ENCODE assay signal across 22 cellular contexts in the genomic region with DNA sequence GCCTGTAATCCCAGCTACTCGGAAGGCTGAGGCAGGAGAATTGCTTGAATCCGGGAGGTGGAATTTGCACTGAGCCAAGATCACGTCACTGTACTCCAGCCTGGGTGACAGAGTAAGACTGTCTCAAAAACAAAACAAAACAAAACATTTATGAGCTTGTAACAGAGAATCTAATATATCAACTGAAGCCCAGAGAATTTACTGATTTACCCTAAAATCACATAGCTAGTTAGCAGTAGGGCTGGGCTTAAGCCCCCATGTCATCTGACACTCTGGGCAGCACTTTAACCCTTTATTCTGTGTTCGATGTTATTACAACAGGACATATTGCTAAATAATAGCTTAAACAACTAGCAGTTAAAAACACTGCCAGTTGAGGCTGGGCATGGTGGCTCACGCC.
DNase-seq lines count a peak whose midpoint lies in the region; ATAC-seq and TF ChIP-seq lines count a peak whose summit lies in the region.
"Had no signal": no experiment of that assay in that cellular context is flagged by ENCODE, and none has a peak within 500 bp of the region (broad histone marks: within the 10 kb centered on the region; RNA-seq: fewer than 3 reads in every experiment).

No MANE protein-coding gene starts in this region.

- no peaks in the 10 kb centered on the region for H3K27me3 ChIP-seq in lower lobe of right lung (ENCODE audit: low read depth)
- H3K27me3 ChIP-seq: adrenal gland, neural progenitor cell, Peyer's patch had no signal

- H3K9me3 ChIP-seq in lower lobe of right lung: no peaks in the 10 kb centered on the region
- H3K9me3 ChIP-seq: adrenal gland, Peyer's patch had no signal

- H3K27ac Mint-ChIP-seq in activated naive CD4-positive, alpha-beta T cell treated with anti-CD3 and anti-CD28 coated beads, Interleukin-2, amount 10 ng/mL, durations not matched to agents 7 days and 5 days: peak overlapping the region; percentile 26
- peak overlapping the region; percentile 79 for H3K27ac Mint-ChIP-seq in stimulated activated memory B cell treated with anti-CD40 and anti-IgM and Interleukin-4, amounts not matched to agents 10 μg/mL and 1 μg/mL and 100 μg/mL, for 72 hours
- H3K27ac Mint-ChIP-seq: neural progenitor cell had no signal

- CTCF ChIA-PET in activated naive CD4-positive, alpha-beta T cell treated with anti-CD3 and anti-CD28 coated beads, Interleukin-2, amount 10 ng/mL, durations not matched to agents 7 days and 5 days (lab: Charles Lee): interaction anchor here (1.6 kb wide), 1 partner anchor 74 kb away, joined by 4 read pairs; no protein-coding TSS in a partner anchor

- H3K9me3 Mint-ChIP-seq in activated naive CD4-positive, alpha-beta T cell treated with anti-CD3 and anti-CD28 coated beads, Interleukin-2, amount 10 ng/mL, durations not matched to agents 7 days and 5 days: no peaks in the 10 kb centered on the region
- no peaks in the 10 kb centered on the region for H3K9me3 Mint-ChIP-seq in stimulated activated memory B cell treated with anti-CD40 and anti-IgM and Interleukin-4, amounts not matched to agents 10 μg/mL and 1 μg/mL and 100 μg/mL, for 72 hours
- H3K9me3 Mint-ChIP-seq: activated T-helper 17 cell treated with anti-CD3 and anti-CD28 coated beads, Interleukin-2, amount 50 U/mL, for 72 hours; neural progenitor cell had no signal

- intact Hi-C loops in lower lobe of right lung (cut with DNase I): no loop called here

- no peaks in the 10 kb centered on the region for H3K36me3 ChIP-seq in lower lobe of right lung
- H3K36me3 ChIP-seq: adrenal gland, neural progenitor cell, Peyer's patch had no signal

- H3K4me3 ChIP-seq in lower lobe of right lung: no peak overlapping the region
- H3K4me3 ChIP-seq: adrenal gland, neural progenitor cell, Peyer's patch had no signal

- peaks cover 37% of the 10 kb centered on the region for H3K4me1 Mint-ChIP-seq in activated naive CD4-positive, alpha-beta T cell treated with anti-CD3 and anti-CD28 coated beads, Interleukin-2, amount 10 ng/mL, durations not matched to agents 7 days and 5 days
- peaks cover 82% of the 10 kb centered on the region for H3K4me1 Mint-ChIP-seq in stimulated activated memory B cell treated with anti-CD40 and anti-IgM and Interleukin-4, amounts not matched to agents 10 μg/mL and 1 μg/mL and 100 μg/mL, for 72 hours

- H3K36me3 Mint-ChIP-seq in activated naive CD4-positive, alpha-beta T cell treated with anti-CD3 and anti-CD28 coated beads, Interleukin-2, amount 10 ng/mL, durations not matched to agents 7 days and 5 days: peaks cover 52% of the 10 kb centered on the region
- peaks cover 51% of the 10 kb centered on the region for H3K36me3 Mint-ChIP-seq in stimulated activated memory B cell treated with anti-CD40 and anti-IgM and Interleukin-4, amounts not matched to agents 10 μg/mL and 1 μg/mL and 100 μg/mL, for 72 hours

- H3K4me3 Mint-ChIP-seq in activated naive CD4-positive, alpha-beta T cell treated with anti-CD3 and anti-CD28 coated beads, Interleukin-2, amount 10 ng/mL, durations not matched to agents 7 days and 5 days: no peak overlapping the region
- H3K4me3 Mint-ChIP-seq in stimulated activated memory B cell treated with anti-CD40 and anti-IgM and Interleukin-4, amounts not matched to agents 10 μg/mL and 1 μg/mL and 100 μg/mL, for 72 hours: no peak overlapping the region
- H3K4me3 Mint-ChIP-seq: activated T-helper 17 cell treated with anti-CD3 and anti-CD28 coated beads, Interleukin-2, amount 50 U/mL, for 72 hours; neural progenitor cell had no signal

- ATAC-seq in lower lobe of right lung (no peak), GM21576 (IDR thresholded peaks at IDR 0.05; ENCODE audit: unreplicated experiment) (no peak)
- ATAC-seq in stimulated activated memory B cell treated with anti-CD40 and anti-IgM and Interleukin-4, amounts not matched to agents 10 μg/mL and 1 μg/mL and 100 μg/mL, for 72 hours: no peak
- ATAC-seq: activated T-helper 17 cell treated with anti-CD3 and anti-CD28 coated beads, Interleukin-2, amount 50 U/mL, for 72 hours had no signal

- peaks cover 65% of the 10 kb centered on the region for H3K4me1 ChIP-seq in lower lobe of right lung

- H3K27me3 Mint-ChIP-seq in activated naive CD4-positive, alpha-beta T cell treated with anti-CD3 and anti-CD28 coated beads, Interleukin-2, amount 10 ng/mL, durations not matched to agents 7 days and 5 days: no peaks in the 10 kb centered on the region
- no peaks in the 10 kb centered on the region for H3K27me3 Mint-ChIP-seq in stimulated activated memory B cell treated with anti-CD40 and anti-IgM and Interleukin-4, amounts not matched to agents 10 μg/mL and 1 μg/mL and 100 μg/mL, for 72 hours
- H3K27me3 Mint-ChIP-seq: activated T-helper 17 cell treated with anti-CD3 and anti-CD28 coated beads, Interleukin-2, amount 50 U/mL, for 72 hours had no signal

- TF ChIP-seq CTCF in lower lobe of right lung (IDR thresholded peaks at IDR 0.05): no peak

- DNase-seq in activated naive CD4-positive, alpha-beta T cell treated with anti-CD3 and anti-CD28 coated beads, Interleukin-2, amount 10 ng/mL, durations not matched to agents 7 days and 5 days: no peak
- no peak for DNase-seq in activated naive CD4-positive, alpha-beta T cell treated with anti-CD3 and anti-CD28 coated beads, Interleukin-2, amount 50 U/mL, for 16 hours
- DNase-seq in lower lobe of right lung (no peak), cerebellar cortex (ENCODE audit: low spot score) (no peak), COLO829 (ENCODE audit: low spot score) (no peak)
- DNase-seq: adrenal gland; dermis blood vessel endothelial cell; DMS 273 treated with DMSO at 0.1 percent for 48 hours; foreskin melanocyte; kidney; NCI-H1092 treated with DMSO at 0.1 percent for 48 hours; NCI-H2081 treated with DMSO at 0.1 percent for 48 hours; NK-92 treated with Interleukin-12 subunit alpha and Interleukin-12 subunit beta, amount 100 ng/mL, for 24 hours; Peyer's patch; stimulated activated CD4-positive, alpha-beta T cell treated with anti-CD3 and anti-CD28 coated beads, Interleukin-4, amount 100 ng/mL, for 4 hours; substantia nigra had no signal

- H3K27ac ChIP-seq in angular gyrus (ENCODE audit: low read depth, low read length) (peak overlapping the region; percentile 32), lower lobe of right lung (peak overlapping the region; percentile 65)
- H3K27ac ChIP-seq: adrenal gland, epithelial cell of prostate, neural progenitor cell had no signal
